Comparison of ENCODE assay signal across 1 cellular context in the genomic region with DNA sequence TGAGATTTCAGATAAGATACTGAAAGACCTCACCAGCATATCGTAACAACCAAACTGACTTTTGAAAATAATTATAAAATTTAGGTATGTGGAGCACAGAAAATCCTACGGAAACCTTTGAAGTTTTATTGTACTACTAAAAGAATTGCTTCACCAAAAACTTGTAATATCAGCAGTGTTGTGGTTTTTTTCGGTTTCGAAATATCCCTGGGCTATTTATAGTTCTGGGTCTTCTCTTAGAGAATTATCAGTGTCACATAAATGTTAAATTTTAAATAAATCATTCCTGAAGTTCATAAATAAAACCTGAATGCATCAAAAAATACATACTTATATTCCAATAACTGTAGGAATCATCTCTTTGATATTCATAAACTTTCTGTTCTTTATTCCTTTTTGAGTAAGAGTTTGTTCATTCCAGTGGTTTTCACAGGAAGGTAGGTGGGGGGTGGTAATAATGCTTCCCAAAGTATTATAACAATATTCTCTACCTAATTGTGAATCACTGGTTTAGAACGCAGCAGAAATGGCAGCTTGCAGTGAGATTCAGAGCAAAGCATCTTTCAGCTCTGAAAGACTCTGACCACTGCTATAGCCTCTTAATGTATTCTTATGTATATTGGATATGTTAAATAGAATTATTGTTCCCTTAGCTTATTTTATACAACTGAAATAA.
A peak's percentile ranks its signal among the peaks of the same experiment; 100 is the strongest.
TF ChIP-seq lines count a peak whose summit lies in the region.

No MANE protein-coding gene starts in this region.

TF ChIP-seq in GM12878, 131 proteins besides CTCF, POLR2A, EP300 and RAD21:
- TF ChIP-seq ZBTB40 (IDR thresholded peaks at IDR 0.05; ENCODE audit: borderline replicate concordance) (no peak), RUNX3 (IDR thresholded peaks at IDR 0.05; ENCODE audit: low read length) (peak; percentile 72), ZNF217 (IDR thresholded peaks at IDR 0.05) (no peak), USF2 (IDR thresholded peaks at IDR 0.05; ENCODE audit: borderline replicate concordance, low read depth, low read length) (no peak), MEF2A (IDR thresholded peaks at IDR 0.05; ENCODE audit: insufficient read depth, low read depth, low read length) (peak; percentile 59; the same call in 1 of the 2 replicates), BCLAF1 (IDR thresholded peaks at IDR 0.05) (no peak), EGR1 (IDR thresholded peaks at IDR 0.05; ENCODE audit: borderline replicate concordance in 1 of 2, low read depth in 2 of 2, low read length in 2 of 2) (no peak), PML (IDR thresholded peaks at IDR 0.05; ENCODE audit: low read length) (no peak), MTA2 (IDR thresholded peaks at IDR 0.05; ENCODE audit: low read depth) (no peak), ZBED1 (IDR thresholded peaks at IDR 0.05; ENCODE audit: borderline replicate concordance) (no peak), JUND (IDR thresholded peaks at IDR 0.05; ENCODE audit: low read depth, low read length) (no peak), IKZF2 (IDR thresholded peaks at IDR 0.05) (no peak), PAX5 (IDR thresholded peaks at IDR 0.05; ENCODE audit: borderline replicate concordance, low read depth, low read length) (no peak), SRF (IDR thresholded peaks at IDR 0.05; ENCODE audit: low read depth in 2 of 2, low read length in 2 of 2) (no peak), TARDBP (IDR thresholded peaks at IDR 0.05; ENCODE audit: borderline replicate concordance) (no peak), KDM1A (IDR thresholded peaks at IDR 0.05; ENCODE audit: borderline replicate concordance) (no peak)
- TF ChIP-seq, protein P1, sequence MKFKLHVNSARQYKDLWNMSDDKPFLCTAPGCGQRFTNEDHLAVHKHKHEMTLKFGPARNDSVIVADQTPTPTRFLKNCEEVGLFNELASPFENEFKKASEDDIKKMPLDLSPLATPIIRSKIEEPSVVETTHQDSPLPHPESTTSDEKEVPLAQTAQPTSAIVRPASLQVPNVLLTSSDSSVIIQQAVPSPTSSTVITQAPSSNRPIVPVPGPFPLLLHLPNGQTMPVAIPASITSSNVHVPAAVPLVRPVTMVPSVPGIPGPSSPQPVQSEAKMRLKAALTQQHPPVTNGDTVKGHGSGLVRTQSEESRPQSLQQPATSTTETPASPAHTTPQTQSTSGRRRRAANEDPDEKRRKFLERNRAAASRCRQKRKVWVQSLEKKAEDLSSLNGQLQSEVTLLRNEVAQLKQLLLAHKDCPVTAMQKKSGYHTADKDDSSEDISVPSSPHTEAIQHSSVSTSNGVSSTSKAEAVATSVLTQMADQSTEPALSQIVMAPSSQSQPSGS (IDR thresholded peaks at IDR 0.05; ENCODE audit: low read length): no peak
- TF ChIP-seq, protein P2, sequence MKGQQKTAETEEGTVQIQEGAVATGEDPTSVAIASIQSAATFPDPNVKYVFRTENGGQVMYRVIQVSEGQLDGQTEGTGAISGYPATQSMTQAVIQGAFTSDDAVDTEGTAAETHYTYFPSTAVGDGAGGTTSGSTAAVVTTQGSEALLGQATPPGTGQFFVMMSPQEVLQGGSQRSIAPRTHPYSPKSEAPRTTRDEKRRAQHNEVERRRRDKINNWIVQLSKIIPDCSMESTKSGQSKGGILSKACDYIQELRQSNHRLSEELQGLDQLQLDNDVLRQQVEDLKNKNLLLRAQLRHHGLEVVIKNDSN (IDR thresholded peaks at IDR 0.05; ENCODE audit: borderline replicate concordance, extremely low read length, insufficient read depth, low read depth, low read length): no peak
